ENCODE assay signal across 21 cellular contexts in genomic region chr20:11018668-11019170, GRCh38.
"Had no signal": no experiment of that assay in that cellular context is flagged by ENCODE, and none has a peak within 500 bp of the region (broad histone marks: within the 10 kb centered on the region; RNA-seq: fewer than 3 reads in every experiment).

No MANE protein-coding gene starts in this region.

- ATAC-seq: gastrocnemius medialis; psoas muscle; stimulated activated naive B cell treated with anti-CD40 and anti-IgM and Interleukin-4, amounts not matched to agents 10 μg/mL and 1 μg/mL and 100 μg/mL, for 72 hours had no signal

- H2AFZ ChIP-seq: hepatocyte, parathyroid adenoma had no signal

- H3K36me3 ChIP-seq: colonic mucosa, gastrocnemius medialis, suprapubic skin, tibial artery had no signal

- DNase-seq: activated CD4-positive, alpha-beta T cell treated with anti-CD3 and anti-CD28 coated beads for 4 hours; activated CD4-positive, alpha-beta T cell treated with anti-CD3 and anti-CD28 coated beads, Interleukin-2, amount 50 U/mL, for 4 hours; activated CD8-positive, alpha-beta memory T cell treated with anti-CD3 and anti-CD28 coated beads for 24 hours; activated effector memory CD4-positive, alpha-beta T cell treated with Interleukin-2 at 50 U/mL for 16 hours; activated naive CD4-positive, alpha-beta T cell treated with Interleukin-2 at 50 U/mL for 16 hours; anterior cingulate cortex; colonic mucosa; effector CD8-positive, alpha-beta T cell; gastrocnemius medialis; kidney; nucleus accumbens; psoas muscle; stimulated activated CD4-positive, alpha-beta T cell treated with anti-CD3 and anti-CD28 coated beads, Interleukin-15, amount 100 ng/mL, for 24 hours; stimulated activated CD4-positive, alpha-beta T cell treated with anti-CD3 and anti-CD28 coated beads, Interleukin-2, amount 100 ng/mL, for 24 hours; stimulated activated naive B cell treated with anti-CD40 and anti-IgM and Interleukin-4, amounts not matched to agents 10 μg/mL and 1 μg/mL and 100 μg/mL, for 72 hours; T-helper 1 cell; tibial artery had no signal

- H3K9ac ChIP-seq: parathyroid adenoma had no signal

- H3K4me2 ChIP-seq: hepatocyte had no signal

- H3K4me1 ChIP-seq: colonic mucosa, gastrocnemius medialis, parathyroid adenoma, psoas muscle had no signal

- H3K9me3 ChIP-seq: colonic mucosa, gastrocnemius medialis, psoas muscle, tibial artery had no signal

- H3K4me3 ChIP-seq: colonic mucosa, gastrocnemius medialis, hepatocyte, lung, psoas muscle, suprapubic skin, tibial artery had no signal

- H3K27ac ChIP-seq: colonic mucosa, gastrocnemius medialis, hepatocyte, parathyroid adenoma, psoas muscle, suprapubic skin, tibial artery had no signal

- H3K27me3 ChIP-seq: colonic mucosa, gastrocnemius medialis, hepatocyte, suprapubic skin, tibial artery had no signal
